In the genomic region with DNA sequence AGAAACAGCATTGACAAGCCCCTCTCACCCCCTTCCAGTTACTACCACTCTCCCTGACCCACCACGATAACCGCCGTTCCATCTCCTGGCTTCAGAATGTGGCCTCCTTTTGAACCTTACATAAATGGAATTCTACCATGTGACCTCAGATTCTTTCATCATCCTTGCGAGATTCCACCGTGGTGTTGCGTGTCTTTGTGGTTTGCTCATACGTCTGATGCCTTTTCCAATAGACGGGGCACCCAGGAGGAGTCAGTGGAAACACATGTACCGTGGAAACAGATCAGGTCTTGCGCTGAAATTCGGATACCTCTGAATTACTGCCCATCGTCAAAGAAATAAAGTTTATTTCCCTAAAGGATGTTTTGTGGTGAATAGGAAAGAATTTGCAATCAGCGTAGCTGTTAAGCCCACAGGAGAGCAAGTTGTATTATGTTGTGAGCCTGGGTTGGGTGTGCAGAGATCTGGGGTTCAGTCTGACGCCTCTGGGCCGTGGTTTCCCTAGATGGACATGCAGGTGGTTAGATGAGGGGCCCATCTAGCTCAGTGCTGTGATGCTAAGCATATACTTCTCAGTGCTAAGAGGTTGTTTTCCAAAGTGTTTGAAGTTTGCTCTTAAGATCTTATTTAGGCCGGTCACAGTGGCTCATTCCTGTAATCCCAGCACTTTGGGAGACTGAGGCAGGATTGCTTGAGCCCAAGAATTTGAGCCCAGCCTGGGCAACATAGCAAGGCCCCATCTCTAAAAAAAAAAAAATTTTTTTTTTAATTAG, we compare ENCODE assay signal across 8 cellular contexts. TPM values are rescaled to one million over a fixed set of nuclear protein-coding genes. Genes with fewer than 3 reads are reported as not detected.
DNase-seq lines count a peak whose midpoint lies in the region; ATAC-seq and TF ChIP-seq lines count a peak whose summit lies in the region.

No MANE protein-coding gene starts in this region.

- no peaks in the 10 kb centered on the region for H3K9me3 ChIP-seq in SJSA1 (replicated peaks)
- no peaks in the 10 kb centered on the region for H3K9me3 ChIP-seq in skeletal muscle satellite cell (replicated peaks; ENCODE audit: low read length)

- peak overlapping the region; percentile 19 for H3K4me2 ChIP-seq in skeletal muscle satellite cell (ENCODE audit: low read length)

- H3K4me1 ChIP-seq in SJSA1 (replicated peaks) (peaks cover 65% of the 10 kb centered on the region), skeletal muscle satellite cell (ENCODE audit: control insufficient read depth, insufficient read depth, low read length) (peaks cover 74% of the 10 kb centered on the region)

- DNase-seq in GM04503 (ENCODE audit: low read depth) = peak; percentile 94
- DNase-seq in SJSA1 (ENCODE audit: low read depth in 1 of 2, low spot score in 2 of 2) = peak; percentile 75 to 84
- DNase-seq in fibroblast of villous mesenchyme (ENCODE audit: low read depth) = peak; percentile 99
- no peak for DNase-seq in NCI-H2227 (lab: John Stamatoyannopoulos, UW; ENCODE audit: unreplicated experiment)

- TF ChIP-seq CTCF in fibroblast of villous mesenchyme (IDR thresholded peaks at IDR 0.05; ENCODE audit: insufficient read depth, low read depth, low read length) = no peak

- H3K27me3 ChIP-seq in SJSA1 (replicated peaks) = no peaks in the 10 kb centered on the region
- no peaks in the 10 kb centered on the region for H3K27me3 ChIP-seq in skeletal muscle satellite cell (ENCODE audit: control insufficient read depth, insufficient read depth, low read length)

- H3K4me3 ChIP-seq in SJSA1 = no peak overlapping the region
- H3K4me3 ChIP-seq in fibroblast of villous mesenchyme (ENCODE audit: low read depth, low read length) = no peak overlapping the region
- no peak overlapping the region for H3K4me3 ChIP-seq in skeletal muscle satellite cell (ENCODE audit: low read length)

- H3K27ac ChIP-seq in SJSA1 = peak overlapping the region; percentile 63

- H3K36me3 ChIP-seq in SJSA1 (peaks cover 2% of the 10 kb centered on the region; the same call in 1 of the 2 replicates), skeletal muscle satellite cell (ENCODE audit: insufficient read depth, low read length) (no peaks in the 10 kb centered on the region)

- ATAC-seq in HG03460 (IDR thresholded peaks at IDR 0.05; ENCODE audit: unreplicated experiment) = no peak
- no peak for ATAC-seq in HG03280 (IDR thresholded peaks at IDR 0.05; ENCODE audit: unreplicated experiment)
- ATAC-seq in GM18517 (IDR thresholded peaks at IDR 0.05; ENCODE audit: unreplicated experiment) = no peak

- H3K9ac ChIP-seq in skeletal muscle satellite cell (ENCODE audit: low read depth, low read length) = peak overlapping the region; percentile 99

RNA-seq across cellular contexts. Expression of gene GTF2IRD1, which starts 29.1 kb away (rescaled TPM):
- 9.9 and 21.2 TPM in 2 replicates for total RNA-seq in SJSA1 (2014; rRNA removed; shearing (Covaris generic))
- 13.4 and 17.1 TPM in 2 replicates for total RNA-seq in fibroblast of villous mesenchyme
- 5.2 and 5.8 TPM in 2 replicates for total RNA-seq in skeletal muscle satellite cell (2012; rRNA removed)
